13 cellular contexts compared by ENCODE assay signal in the genomic region with DNA sequence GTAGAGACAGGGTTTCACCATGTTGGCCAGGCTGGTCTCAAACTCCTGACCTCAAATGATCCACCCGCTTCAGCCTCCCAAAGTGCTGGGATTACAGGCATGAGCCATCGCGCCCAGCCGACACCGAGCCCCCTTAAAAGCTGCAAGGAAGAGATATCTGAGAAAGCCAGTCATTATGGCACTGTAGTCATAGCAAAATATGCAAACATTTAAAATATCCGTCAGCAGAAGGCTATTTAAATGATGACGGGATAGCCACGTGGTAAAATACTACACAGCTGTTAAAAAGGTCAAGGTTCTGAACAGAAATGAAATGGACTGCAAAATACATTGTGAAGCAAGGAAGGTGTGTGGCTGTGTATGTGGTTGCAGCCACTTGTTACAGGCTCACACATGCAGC. TPM values are rescaled to one million over a fixed set of nuclear protein-coding genes. Genes with fewer than 3 reads are reported as not detected.
DNase-seq lines count a peak whose midpoint lies in the region; ATAC-seq, FAIRE-seq and TF ChIP-seq lines count a peak whose summit lies in the region.
"Had no signal": no experiment of that assay in that cellular context is flagged by ENCODE, and none has a peak within 500 bp of the region (broad histone marks: within the 10 kb centered on the region; RNA-seq: fewer than 3 reads in every experiment).

No MANE protein-coding gene starts in this region.

- no peak overlapping the region for H3K4ac ChIP-seq in mesenchymal stem cell (ENCODE audit: low read depth in 1 of 2, low read length in 2 of 2)

- H2AFZ ChIP-seq in GM12878 (ENCODE audit: control insufficient read depth, low read depth, low read length) = no peak overlapping the region
- H2AFZ ChIP-seq in mesenchymal stem cell (ENCODE audit: low read depth, low read length) = no peak overlapping the region

- H4K91ac ChIP-seq in mesenchymal stem cell (ENCODE audit: low read length) = no peak overlapping the region

- no peak overlapping the region for H3K4me2 ChIP-seq in GM12878 (ENCODE audit: control insufficient read depth, insufficient read depth)
- H3K4me2 ChIP-seq in mesenchymal stem cell (ENCODE audit: low read length, poor library complexity, severe bottlenecking) = no peak overlapping the region

- no peak overlapping the region for H3K4me3 Mint-ChIP-seq in IgD-negative memory B cell
- H3K4me3 Mint-ChIP-seq in activated T-helper 1 cell treated with anti-CD3 and anti-CD28 coated beads, Interleukin-12 subunit alpha, Interleukin-12 subunit beta, Interleukin-2, Interleukin-4 antibody, amounts not matched to agents 30 ng/mL and 10 ng/mL and 1 ng/mL, durations not matched to agents 14 hours and 24 hours and 36 hours = no peak overlapping the region
- H3K4me3 Mint-ChIP-seq: CD8-positive, alpha-beta memory T cell; H9 had no signal

- H3K27ac ChIP-seq in HEK293 (ENCODE audit: extremely low read depth, low read depth, low read length) = no peak overlapping the region
- H3K27ac ChIP-seq in GM12878 (ENCODE audit: control insufficient read depth, insufficient read depth) = no peak overlapping the region
- no peak overlapping the region for H3K27ac ChIP-seq in mesenchymal stem cell (ENCODE audit: low read length, poor library complexity, severe bottlenecking)

- BruUV-seq in GM12878 (replicated peaks; lab: Mats Ljungman, UMichigan) = no TSS peak

- intact Hi-C loops in GM12878 (cut with micrococcal nuclease; ENCODE audit: unreplicated experiment) = no loop called here
- intact Hi-C loops in activated T-helper 1 cell treated with anti-CD3 and anti-CD28 coated beads, Interleukin-12 subunit alpha, Interleukin-12 subunit beta, Interleukin-2, Interleukin-4 antibody, amounts not matched to agents 30 ng/mL and 10 ng/mL and 1 ng/mL, durations not matched to agents 14 hours and 24 hours and 36 hours (cut with micrococcal nuclease) = no loop called here

- no peaks in the 10 kb centered on the region for H4K20me1 ChIP-seq in GM12878 (ENCODE audit: control insufficient read depth, insufficient read depth)

- H3K27me3 ChIP-seq in GM12878 (replicated peaks in 1 of 2; ENCODE audit: control insufficient read depth in 2 of 2, insufficient read depth in 2 of 2, low read length in 1 of 2) (no peaks in the 10 kb centered on the region), mesenchymal stem cell (ENCODE audit: control insufficient read depth in 1 of 2, insufficient read depth in 1 of 2, low read length in 2 of 2) (no peaks in the 10 kb centered on the region)

- no peaks in the 10 kb centered on the region for H3K9me3 ChIP-seq in HEK293 (ENCODE audit: control insufficient read depth, insufficient read depth, low read depth, low read length)
- H3K9me3 ChIP-seq in GM12878 (replicated peaks; ENCODE audit: control insufficient read depth, insufficient read depth, low read length) = no peaks in the 10 kb centered on the region
- no peaks in the 10 kb centered on the region for H3K9me3 ChIP-seq in mesenchymal stem cell (ENCODE audit: control insufficient read depth, low read length)
- H3K9me3 ChIP-seq: Caco-2 had no signal

- H3K9ac ChIP-seq in GM12878 (ENCODE audit: control insufficient read depth, insufficient read depth, low read length) = no peak overlapping the region
- no peak overlapping the region for H3K9ac ChIP-seq in mesenchymal stem cell (ENCODE audit: low read length)

- ATAC-seq in GM12878 = no peak
- no peak for ATAC-seq in GM18520 (IDR thresholded peaks at IDR 0.05; ENCODE audit: unreplicated experiment)

- no peak overlapping the region for H3K14ac ChIP-seq in mesenchymal stem cell (ENCODE audit: low read length in 2 of 2)

- no peak overlapping the region for H2BK15ac ChIP-seq in mesenchymal stem cell (ENCODE audit: low read depth, poor library complexity, severe bottlenecking)

- SMC1A ChIA-PET in GM12878 (lab: Charles Lee; ENCODE audit: uncharacterized antibody, unreplicated experiment) = interaction anchor here (0.7 to 6.4 kb wide), 4 partner anchors 9 to 33 kb away, joined by 3 to 71 read pairs (median 4); partner anchors contain the start of genes CATSPERZ, ESRRA, PRDX5 and TRMT112

- WGBS in GM12878 (ENCODE audit: insufficient coverage, insufficient replicate concordance, low lambda C conversion rate, missing lambda C conversion rate) = 70% methylated on average over 8 of the region's 8 CpGs
- WGBS in mesenchymal stem cell = 98% methylated on average over 8 of the region's 8 CpGs

- H3K4me1 ChIP-seq in HEK293 (ENCODE audit: control insufficient read depth, insufficient read depth, low read length) (no peaks in the 10 kb centered on the region), GM12878 (ENCODE audit: control insufficient read depth, insufficient read depth, low read length) (peaks cover 21% of the 10 kb centered on the region), mesenchymal stem cell (ENCODE audit: control insufficient read depth, insufficient read depth, low read depth, low read length) (peaks cover 21% of the 10 kb centered on the region)

- H2BK120ac ChIP-seq in mesenchymal stem cell (ENCODE audit: low read depth, low read length) = no peak overlapping the region

- peak overlapping the region; percentile 55 for H4K8ac ChIP-seq in mesenchymal stem cell (ENCODE audit: low read length)

- CTCF ChIA-PET in HEK293 (lab: Yijun Ruan, JAX) (interaction anchor here (0.6 to 9.6 kb wide), 6 partner anchors 16 to 119 kb away, joined by 3 to 81 read pairs (median 6); partner anchors contain the start of genes ESRRA, PRDX5, RPS6KA4 and TRMT112), GM12878 (lab: Yijun Ruan, JAX) (interaction anchor here (6.5 to 14.7 kb wide), 3 partner anchors 15 to 29 kb away, joined by 43 to 228 read pairs (median 100); partner anchors contain the start of genes ESRRA, PRDX5 and TRMT112)

- no peaks in the 10 kb centered on the region for H3K9me3 Mint-ChIP-seq in IgD-negative memory B cell
- H3K9me3 Mint-ChIP-seq in activated T-helper 1 cell treated with anti-CD3 and anti-CD28 coated beads, Interleukin-12 subunit alpha, Interleukin-12 subunit beta, Interleukin-2, Interleukin-4 antibody, amounts not matched to agents 30 ng/mL and 10 ng/mL and 1 ng/mL, durations not matched to agents 14 hours and 24 hours and 36 hours = no peaks in the 10 kb centered on the region
- H3K9me3 Mint-ChIP-seq: CD8-positive, alpha-beta memory T cell; H9 had no signal

- no peaks in the 10 kb centered on the region for H3K36me3 Mint-ChIP-seq in IgD-negative memory B cell
- peaks cover 10% of the 10 kb centered on the region for H3K36me3 Mint-ChIP-seq in activated T-helper 1 cell treated with anti-CD3 and anti-CD28 coated beads, Interleukin-12 subunit alpha, Interleukin-12 subunit beta, Interleukin-2, Interleukin-4 antibody, amounts not matched to agents 30 ng/mL and 10 ng/mL and 1 ng/mL, durations not matched to agents 14 hours and 24 hours and 36 hours (ENCODE audit: low read depth)

- in situ Hi-C loops in GM12878 (cut with MboI) = no loop called here

- H2BK12ac ChIP-seq in mesenchymal stem cell (ENCODE audit: low read length in 2 of 2) = no peak overlapping the region

- peak; percentile 18 for FAIRE-seq in GM12878 (lab: Jason Lieb, UNC)

- no peak overlapping the region for H3K18ac ChIP-seq in mesenchymal stem cell (ENCODE audit: low read depth in 1 of 2, low read length in 2 of 2)

- no peaks in the 10 kb centered on the region for H3K36me3 ChIP-seq in HEK293 (ENCODE audit: control insufficient read depth in 2 of 2, insufficient read depth in 1 of 2, low read length in 2 of 2)
- H3K36me3 ChIP-seq in GM12878 (ENCODE audit: control insufficient read depth in 2 of 2, insufficient read depth in 2 of 2, low read length in 1 of 2) = no peaks in the 10 kb centered on the region
- no peaks in the 10 kb centered on the region for H3K36me3 ChIP-seq in mesenchymal stem cell (ENCODE audit: control insufficient read depth in 1 of 2, insufficient read depth in 2 of 2, low read depth in 1 of 2, low read length in 2 of 2)

- no peak for TF ChIP-seq EP300 in GM12878 (IDR thresholded peaks at IDR 0.05; ENCODE audit: borderline replicate concordance in 1 of 2, control insufficient read depth in 1 of 2, low read depth in 2 of 2, low read length in 2 of 2)

- RAD21 ChIA-PET in GM12878 (lab: Charles Lee; ENCODE audit: unreplicated experiment) = interaction anchor here (1.9 to 4.2 kb wide), 3 partner anchors 16 to 29 kb away, joined by 6 to 86 read pairs (median 29); partner anchors contain the start of genes ESRRA, PRDX5 and TRMT112

- peak overlapping the region in 2 of 3 donors; percentile 35 to 89 for H3K27ac Mint-ChIP-seq in IgD-negative memory B cell
- no peak overlapping the region for H3K27ac Mint-ChIP-seq in activated T-helper 1 cell treated with anti-CD3 and anti-CD28 coated beads, Interleukin-12 subunit alpha, Interleukin-12 subunit beta, Interleukin-2, Interleukin-4 antibody, amounts not matched to agents 30 ng/mL and 10 ng/mL and 1 ng/mL, durations not matched to agents 14 hours and 24 hours and 36 hours
- H3K27ac Mint-ChIP-seq: CD8-positive, alpha-beta memory T cell; H9 had no signal

- H2BK5ac ChIP-seq in mesenchymal stem cell (ENCODE audit: low read depth, low read length, poor library complexity, severe bottlenecking) = no peak overlapping the region

- H3K79me1 ChIP-seq in mesenchymal stem cell (replicated peaks; ENCODE audit: low read length, poor library complexity, severe bottlenecking) = no peaks in the 10 kb centered on the region

- DNase-seq in GM12878 (ENCODE audit: low read depth, low spot score) (no peak), mesenchymal stem cell (no peak), NCI-H2107 treated with DMSO at 0.1 percent for 48 hours (lab: John Stamatoyannopoulos, UW; ENCODE audit: unreplicated experiment) (no peak)
- no peak for DNase-seq in activated T-helper 1 cell treated with anti-CD3 and anti-CD28 coated beads, Interleukin-12 subunit alpha, Interleukin-12 subunit beta, Interleukin-2, Interleukin-4 antibody, amounts not matched to agents 30 ng/mL and 10 ng/mL and 1 ng/mL, durations not matched to agents 14 hours and 24 hours and 36 hours (ENCODE audit: low spot score)
- DNase-seq: Caco-2; CD8-positive, alpha-beta memory T cell; DND-41; GDM1; GOT3; H9 had no signal

- H3K4me1 Mint-ChIP-seq in IgD-negative memory B cell = peaks cover 17 to 30% (median 26%) of the 10 kb centered on the region in 3 donors
- H3K4me1 Mint-ChIP-seq in activated T-helper 1 cell treated with anti-CD3 and anti-CD28 coated beads, Interleukin-12 subunit alpha, Interleukin-12 subunit beta, Interleukin-2, Interleukin-4 antibody, amounts not matched to agents 30 ng/mL and 10 ng/mL and 1 ng/mL, durations not matched to agents 14 hours and 24 hours and 36 hours (ENCODE audit: low read depth) = peaks cover 28% of the 10 kb centered on the region

- TF ChIP-seq RAD21 in GM12878 (IDR thresholded peaks at IDR 0.05; ENCODE audit: insufficient read depth, low read depth, low read length) = no peak

- peaks cover 2% of the 10 kb centered on the region for H3K27me3 Mint-ChIP-seq in IgD-negative memory B cell
- no peaks in the 10 kb centered on the region for H3K27me3 Mint-ChIP-seq in activated T-helper 1 cell treated with anti-CD3 and anti-CD28 coated beads, Interleukin-12 subunit alpha, Interleukin-12 subunit beta, Interleukin-2, Interleukin-4 antibody, amounts not matched to agents 30 ng/mL and 10 ng/mL and 1 ng/mL, durations not matched to agents 14 hours and 24 hours and 36 hours (ENCODE audit: insufficient read depth)
- H3K27me3 Mint-ChIP-seq: CD8-positive, alpha-beta memory T cell had no signal

- no peaks in the 10 kb centered on the region for H3K79me2 ChIP-seq in GM12878 (ENCODE audit: control insufficient read depth, insufficient read depth, low read length)

- POLR2A ChIA-PET in HEK293 (lab: Yijun Ruan, JAX) = interaction anchor here (0.6 to 2.3 kb wide), 3 partner anchors 9 to 43 kb away, joined by 3 to 7 read pairs (median 4); partner anchors contain the start of genes PRDX5 and TRMT112
- POLR2A ChIA-PET in GM12878 (lab: Charles Lee) = interaction anchor here (0.6 to 2.7 kb wide), 5 partner anchors 10 to 445 kb away, joined by 3 to 11 read pairs (median 4); partner anchors contain the start of genes ESRRA, PRDX5 and TRMT112

- no peak overlapping the region for H3K23ac ChIP-seq in mesenchymal stem cell (ENCODE audit: low read length in 2 of 2)

- H2AK5ac ChIP-seq in mesenchymal stem cell (ENCODE audit: low read length, severe bottlenecking) = no peak overlapping the region

- no peak for TF ChIP-seq POLR2A in GM12878 (IDR thresholded peaks at IDR 0.05; ENCODE audit: low read depth, low read length)

- no peak for TF ChIP-seq CTCF in HEK293 (tag by site-specific recombination; IDR thresholded peaks at IDR 0.05)
- no peak for TF ChIP-seq CTCF in GM12878 (IDR thresholded peaks at IDR 0.05 in 2 of 3, conservative IDR thresholded peaks at IDR 0.05 in 1 of 3; ENCODE audit: control insufficient read depth in 2 of 3, extremely low read depth in 1 of 3, insufficient read depth in 1 of 3, low read depth in 3 of 3, low read length in 3 of 3)

- H3K4me3 ChIP-seq in HEK293 (ENCODE audit: low read depth, low read length) (no peak overlapping the region), GM12878 (no peak overlapping the region), mesenchymal stem cell (ENCODE audit: insufficient read depth in 1 of 2, low read depth in 1 of 2, low read length in 2 of 2) (no peak overlapping the region)

RNA-seq across cellular contexts. Expression of gene CCDC88B, which starts 6.4 kb away (rescaled TPM):
- polyA plus RNA-seq in IgD-negative memory B cell (33.0 TPM), GM12878 (2011; rRNA removed) (8.7 and 18.2 TPM in 2 replicates), GM12878 (2014; fragmentation: Illumina TruSeq; extraction: Trizol) (5.0 and 13.8 TPM in 2 replicates), GM12878 (2014; fragmentation: Nextera tagmentation; extraction: Ambion mirVana) (1 to 10 TPM in 1 of 2 experiments, under 1 TPM in 1; 0.24 to 2.8 TPM), GM12878 (2014; rRNA removed) (55.2 and 66.0 TPM in 2 replicates), GM12878 (2016; fragmentation: Nextera tagmentation; extraction: Ambion mirVana) (10 to 100 TPM; 13.6 to 20.2 TPM)
- 51.8 and 63.6 TPM in 2 replicates for total RNA-seq in GM12878 (2013; cell fraction: nucleolus; rRNA removed)
- total RNA-seq in GM12878 (2014; rRNA removed) (38.7 and 41.6 TPM in 2 replicates), GM12878 (2014; rRNA removed; fragmentation: Illumina TruSeq; extraction: Trizol) (18.9 and 21.8 TPM in 2 replicates), GM12878 (2021) (55.5 and 66.0 TPM in 2 replicates)
- polyA plus RNA-seq in GM12878 (2011; ENCODE audit: low read depth) = 32.3 TPM
- polyA plus RNA-seq in GM12878 (2011; cell fraction: cytosol; rRNA removed) = 19.2 and 34.6 TPM in 2 replicates
- polyA plus RNA-seq in GM12878 (2011; cell fraction: nucleus; rRNA removed) = 125 and 191 TPM in 2 replicates
- polyA plus RNA-seq in GM12878 (2012) = 63.0 and 81.8 TPM in 2 replicates
- 3.9 and 13.7 TPM in 2 replicates for polyA minus RNA-seq in GM12878 (2011; rRNA and poly(A)+ RNA removed)
- polyA minus RNA-seq in GM12878 (2011; cell fraction: cytosol; rRNA and poly(A)+ RNA removed) = 16.8 and 19.4 TPM in 2 replicates
- 10.4 and 19.1 TPM in 2 replicates for polyA minus RNA-seq in GM12878 (2011; cell fraction: nucleus; rRNA and poly(A)+ RNA removed)
- 2.0 TPM for polyA plus RNA-seq in mesenchymal stem cell (2013, experiment 1 of 2)
- 1.8 TPM for polyA plus RNA-seq in mesenchymal stem cell (2013, experiment 2 of 2)
- 133 and 137 TPM in 2 replicates for total RNA-seq in activated T-helper 1 cell treated with anti-CD3 and anti-CD28 coated beads, Interleukin-12 subunit alpha, Interleukin-12 subunit beta, Interleukin-2, Interleukin-4 antibody, amounts not matched to agents 30 ng/mL and 10 ng/mL and 1 ng/mL, durations not matched to agents 14 hours and 24 hours and 36 hours

RNA-seq across cellular contexts. Expression of gene PRDX5, which starts 15.6 kb away (rescaled TPM):
- 185 TPM for polyA plus RNA-seq in IgD-negative memory B cell
- total RNA-seq in GM12878 (2013; cell fraction: nucleolus; rRNA removed) = 10.4 and 10.9 TPM in 2 replicates
- 238 and 248 TPM in 2 replicates for total RNA-seq in GM12878 (2014; rRNA removed)
- 198 and 206 TPM in 2 replicates for total RNA-seq in GM12878 (2014; rRNA removed; fragmentation: Illumina TruSeq; extraction: Trizol)
- 202 and 214 TPM in 2 replicates for total RNA-seq in GM12878 (2021)
- polyA plus RNA-seq in GM12878 (2011; ENCODE audit: low read depth) = 146 TPM
- 265 and 406 TPM in 2 replicates for polyA plus RNA-seq in GM12878 (2011; rRNA removed)
- polyA plus RNA-seq in GM12878 (2011; cell fraction: cytosol; rRNA removed) = 562 and 645 TPM in 2 replicates
- polyA plus RNA-seq in GM12878 (2011; cell fraction: nucleus; rRNA removed) = 193 and 238 TPM in 2 replicates
- 242 and 335 TPM in 2 replicates for polyA plus RNA-seq in GM12878 (2012)
- polyA plus RNA-seq in GM12878 (2014; fragmentation: Illumina TruSeq; extraction: Trizol) = 110 and 241 TPM in 2 replicates
- polyA plus RNA-seq in GM12878 (2014; fragmentation: Nextera tagmentation; extraction: Ambion mirVana) = 100 to 1,000 TPM in 1 of 2 experiments, 10 to 100 TPM in 1; 95.7 to 203 TPM
- polyA plus RNA-seq in GM12878 (2014; rRNA removed) = 341 and 351 TPM in 2 replicates
- 100 to 1,000 TPM; 324 to 357 TPM for polyA plus RNA-seq in GM12878 (2016; fragmentation: Nextera tagmentation; extraction: Ambion mirVana)
- 97.0 and 167 TPM in 2 replicates for polyA minus RNA-seq in GM12878 (2011; rRNA and poly(A)+ RNA removed)
- polyA minus RNA-seq in GM12878 (2011; cell fraction: cytosol; rRNA and poly(A)+ RNA removed) = 55.5 and 58.4 TPM in 2 replicates
- polyA minus RNA-seq in GM12878 (2011; cell fraction: nucleus; rRNA and poly(A)+ RNA removed) = 13.3 and 26.9 TPM in 2 replicates
- polyA plus RNA-seq in mesenchymal stem cell (2013, experiment 1 of 2) = 235 TPM
- polyA plus RNA-seq in mesenchymal stem cell (2013, experiment 2 of 2) = 233 TPM
- total RNA-seq in activated T-helper 1 cell treated with anti-CD3 and anti-CD28 coated beads, Interleukin-12 subunit alpha, Interleukin-12 subunit beta, Interleukin-2, Interleukin-4 antibody, amounts not matched to agents 30 ng/mL and 10 ng/mL and 1 ng/mL, durations not matched to agents 14 hours and 24 hours and 36 hours = 89.0 and 100 TPM in 2 replicates

RNA-seq across cellular contexts. Expression of gene TRMT112, which starts 16.2 kb away (rescaled TPM):
- polyA plus RNA-seq in IgD-negative memory B cell (560 TPM), GM12878 (2011; rRNA removed) (300 and 394 TPM in 2 replicates), GM12878 (2014; fragmentation: Illumina TruSeq; extraction: Trizol) (96.2 and 220 TPM in 2 replicates), GM12878 (2014; fragmentation: Nextera tagmentation; extraction: Ambion mirVana) (100 to 1,000 TPM; 322 to 331 TPM), GM12878 (2014; rRNA removed) (294 and 320 TPM in 2 replicates), GM12878 (2016; fragmentation: Nextera tagmentation; extraction: Ambion mirVana) (100 to 1,000 TPM; 411 to 455 TPM)
- total RNA-seq in GM12878 (2013; cell fraction: nucleolus; rRNA removed) = 21.2 and 22.0 TPM in 2 replicates
- total RNA-seq in GM12878 (2014; rRNA removed) (252 and 288 TPM in 2 replicates), GM12878 (2014; rRNA removed; fragmentation: Illumina TruSeq; extraction: Trizol) (212 and 217 TPM in 2 replicates), GM12878 (2021) (210 and 220 TPM in 2 replicates)
- 376 TPM for polyA plus RNA-seq in GM12878 (2011; ENCODE audit: low read depth)
- 444 and 476 TPM in 2 replicates for polyA plus RNA-seq in GM12878 (2011; cell fraction: cytosol; rRNA removed)
- 172 and 214 TPM in 2 replicates for polyA plus RNA-seq in GM12878 (2011; cell fraction: nucleus; rRNA removed)
- 296 and 388 TPM in 2 replicates for polyA plus RNA-seq in GM12878 (2012)
- polyA minus RNA-seq in GM12878 (2011; rRNA and poly(A)+ RNA removed) = 54.2 and 99.4 TPM in 2 replicates
- polyA minus RNA-seq in GM12878 (2011; cell fraction: cytosol; rRNA and poly(A)+ RNA removed) = 89.2 and 95.6 TPM in 2 replicates
- 32.3 and 46.0 TPM in 2 replicates for polyA minus RNA-seq in GM12878 (2011; cell fraction: nucleus; rRNA and poly(A)+ RNA removed)
- 364 TPM for polyA plus RNA-seq in mesenchymal stem cell (2013, experiment 1 of 2)
- 351 TPM for polyA plus RNA-seq in mesenchymal stem cell (2013, experiment 2 of 2)
- total RNA-seq in activated T-helper 1 cell treated with anti-CD3 and anti-CD28 coated beads, Interleukin-12 subunit alpha, Interleukin-12 subunit beta, Interleukin-2, Interleukin-4 antibody, amounts not matched to agents 30 ng/mL and 10 ng/mL and 1 ng/mL, durations not matched to agents 14 hours and 24 hours and 36 hours = 307 and 312 TPM in 2 replicates

RNA-seq across cellular contexts. Expression of gene RPS6KA4, which starts 25.4 kb away (rescaled TPM):
- 12.2 TPM for polyA plus RNA-seq in IgD-negative memory B cell
- total RNA-seq in GM12878 (2013; cell fraction: nucleolus; rRNA removed) = 35.4 and 44.3 TPM in 2 replicates
- total RNA-seq in GM12878 (2014; rRNA removed) = 25.3 and 27.4 TPM in 2 replicates
- 11.1 and 11.3 TPM in 2 replicates for total RNA-seq in GM12878 (2014; rRNA removed; fragmentation: Illumina TruSeq; extraction: Trizol)
- total RNA-seq in GM12878 (2021) = 25.7 and 32.6 TPM in 2 replicates
- polyA plus RNA-seq in GM12878 (2011; ENCODE audit: low read depth) = 9.7 TPM
- 10.1 and 20.4 TPM in 2 replicates for polyA plus RNA-seq in GM12878 (2011; rRNA removed)
- polyA plus RNA-seq in GM12878 (2011; cell fraction: cytosol; rRNA removed) = 25.4 and 38.2 TPM in 2 replicates
- polyA plus RNA-seq in GM12878 (2011; cell fraction: nucleus; rRNA removed) = 58.5 and 77.3 TPM in 2 replicates
- polyA plus RNA-seq in GM12878 (2012) = 11.2 and 13.9 TPM in 2 replicates
- 3.4 and 7.4 TPM in 2 replicates for polyA plus RNA-seq in GM12878 (2014; fragmentation: Illumina TruSeq; extraction: Trizol)
- polyA plus RNA-seq in GM12878 (2014; fragmentation: Nextera tagmentation; extraction: Ambion mirVana) = under 1 TPM; 0.34 to 0.73 TPM
- polyA plus RNA-seq in GM12878 (2014; rRNA removed) = 24.5 and 27.2 TPM in 2 replicates
- 10 to 100 TPM; 10.4 to 11.3 TPM for polyA plus RNA-seq in GM12878 (2016; fragmentation: Nextera tagmentation; extraction: Ambion mirVana)
- polyA minus RNA-seq in GM12878 (2011; rRNA and poly(A)+ RNA removed) = 20.4 and 40.7 TPM in 2 replicates
- 20.2 and 21.6 TPM in 2 replicates for polyA minus RNA-seq in GM12878 (2011; cell fraction: cytosol; rRNA and poly(A)+ RNA removed)
- 22.6 and 37.3 TPM in 2 replicates for polyA minus RNA-seq in GM12878 (2011; cell fraction: nucleus; rRNA and poly(A)+ RNA removed)
- 23.7 TPM for polyA plus RNA-seq in mesenchymal stem cell (2013, experiment 1 of 2)
- polyA plus RNA-seq in mesenchymal stem cell (2013, experiment 2 of 2) = 21.3 TPM
- total RNA-seq in activated T-helper 1 cell treated with anti-CD3 and anti-CD28 coated beads, Interleukin-12 subunit alpha, Interleukin-12 subunit beta, Interleukin-2, Interleukin-4 antibody, amounts not matched to agents 30 ng/mL and 10 ng/mL and 1 ng/mL, durations not matched to agents 14 hours and 24 hours and 36 hours = 38.3 and 46.0 TPM in 2 replicates

RNA-seq across cellular contexts. Expression of gene ESRRA, which starts 28.2 kb away (rescaled TPM):
- polyA plus RNA-seq in IgD-negative memory B cell (11.2 TPM), GM12878 (2011; rRNA removed) (6.4 and 10.9 TPM in 2 replicates), GM12878 (2014; fragmentation: Illumina TruSeq; extraction: Trizol) (1.5 and 7.0 TPM in 2 replicates), GM12878 (2014; fragmentation: Nextera tagmentation; extraction: Ambion mirVana) (under 1 TPM; 0.32 to 0.55 TPM), GM12878 (2014; rRNA removed) (32.7 and 45.0 TPM in 2 replicates), GM12878 (2016; fragmentation: Nextera tagmentation; extraction: Ambion mirVana) (10 to 100 TPM; 12.4 to 23.3 TPM)
- total RNA-seq in GM12878 (2013; cell fraction: nucleolus; rRNA removed) = 18.8 and 21.2 TPM in 2 replicates
- total RNA-seq in GM12878 (2014; rRNA removed) (34.9 and 40.7 TPM in 2 replicates), GM12878 (2014; rRNA removed; fragmentation: Illumina TruSeq; extraction: Trizol) (12.3 and 12.7 TPM in 2 replicates), GM12878 (2021) (41.7 and 48.9 TPM in 2 replicates)
- polyA plus RNA-seq in GM12878 (2011; ENCODE audit: low read depth) = 3.8 TPM
- 16.8 and 24.8 TPM in 2 replicates for polyA plus RNA-seq in GM12878 (2011; cell fraction: cytosol; rRNA removed)
- 24.4 and 36.6 TPM in 2 replicates for polyA plus RNA-seq in GM12878 (2011; cell fraction: nucleus; rRNA removed)
- 10.7 and 14.9 TPM in 2 replicates for polyA plus RNA-seq in GM12878 (2012)
- 7.6 and 17.4 TPM in 2 replicates for polyA minus RNA-seq in GM12878 (2011; rRNA and poly(A)+ RNA removed)
- polyA minus RNA-seq in GM12878 (2011; cell fraction: cytosol; rRNA and poly(A)+ RNA removed) = 8.6 and 10.6 TPM in 2 replicates
- polyA minus RNA-seq in GM12878 (2011; cell fraction: nucleus; rRNA and poly(A)+ RNA removed) = 7.3 and 17.8 TPM in 2 replicates
- 10.7 TPM for polyA plus RNA-seq in mesenchymal stem cell (2013, experiment 1 of 2)
- polyA plus RNA-seq in mesenchymal stem cell (2013, experiment 2 of 2) = 10.7 TPM
- total RNA-seq in activated T-helper 1 cell treated with anti-CD3 and anti-CD28 coated beads, Interleukin-12 subunit alpha, Interleukin-12 subunit beta, Interleukin-2, Interleukin-4 antibody, amounts not matched to agents 30 ng/mL and 10 ng/mL and 1 ng/mL, durations not matched to agents 14 hours and 24 hours and 36 hours = 64.4 and 67.3 TPM in 2 replicates
